ENCODE assay signal across 8 cellular contexts in the genomic region with DNA sequence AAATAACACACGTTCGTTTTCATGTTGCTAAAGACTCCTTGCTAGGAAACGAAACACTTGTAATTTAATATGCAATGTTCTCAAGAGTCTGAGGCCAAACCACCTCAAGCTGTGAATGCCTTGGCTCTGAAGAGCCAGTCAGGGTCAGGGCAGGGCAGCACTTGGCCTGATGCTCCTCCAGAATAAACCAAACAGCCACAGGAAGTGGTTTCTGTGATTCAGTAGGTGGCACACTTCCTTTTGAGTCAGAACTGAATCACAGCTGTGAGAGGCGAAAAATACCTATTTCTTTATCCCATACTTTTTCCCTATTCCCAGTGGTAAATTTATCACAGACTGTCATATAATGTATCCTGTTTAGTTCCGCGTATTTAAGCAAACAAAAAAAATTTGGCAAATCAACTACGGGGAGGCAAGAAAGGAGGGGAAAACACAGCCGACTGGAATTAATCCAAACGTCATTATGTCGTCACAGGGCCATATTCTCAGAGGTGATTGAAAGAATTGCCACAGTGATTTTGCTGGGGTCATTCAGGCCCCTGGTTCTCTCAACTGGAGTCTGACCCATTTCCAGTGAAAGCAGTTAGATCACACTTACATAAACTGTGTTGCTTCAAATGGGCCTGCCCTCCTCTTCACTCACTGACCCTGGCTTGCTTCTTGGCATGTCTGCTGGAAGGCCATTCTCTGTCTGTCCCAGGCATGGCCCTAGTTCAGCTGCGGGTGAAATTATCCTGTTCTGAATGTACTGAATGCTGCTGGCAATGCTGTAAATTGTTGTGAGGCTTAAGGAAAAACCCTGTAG.
A peak's percentile ranks its signal among the peaks of the same experiment; 100 is the strongest.
DNase-seq lines count a peak whose midpoint lies in the region; ATAC-seq and TF ChIP-seq lines count a peak whose summit lies in the region.

No MANE protein-coding gene starts in this region.

- peak overlapping the region; percentile 91 for H3K27ac Mint-ChIP-seq in MCF 10A (ENCODE audit: low read depth, unreplicated experiment)

- POLR2A ChIA-PET in MCF 10A (lab: Yijun Ruan, JAX): interaction anchor here (0.8 to 4.4 kb wide), 17 partner anchors 10 to 380 kb away, joined by 3 to 49 read pairs (median 5); a partner anchor contains a TSS

- H3K27me3 Mint-ChIP-seq in MCF 10A (ENCODE audit: insufficient read depth, unreplicated experiment): no peaks in the 10 kb centered on the region

- ATAC-seq in GM21825 (IDR thresholded peaks at IDR 0.05; ENCODE audit: unreplicated experiment): peak; percentile 90

- intact Hi-C loops in MCF 10A (cut with micrococcal nuclease): loop anchor here (1.0 to 2.0 kb wide), 4 partner anchors 15 to 83 kb away; no protein-coding TSS in a partner anchor

- no peak for TF ChIP-seq CTCF in MCF 10A (IDR thresholded peaks at IDR 0.05; ENCODE audit: unreplicated experiment)

- no peaks in the 10 kb centered on the region for H3K36me3 Mint-ChIP-seq in MCF 10A (ENCODE audit: insufficient read depth, unreplicated experiment)

- TSS peak; percentile 84 for BruUV-seq in MCF 10A (replicated peaks; lab: Mats Ljungman, UMichigan)

- peaks cover 7% of the 10 kb centered on the region for H3K9me3 Mint-ChIP-seq in MCF 10A (ENCODE audit: unreplicated experiment)

- CTCF ChIA-PET in MCF 10A (lab: Yijun Ruan, JAX): interaction anchor here (0.5 to 1.4 kb wide), 11 partner anchors 55 to 450 kb away, joined by 3 to 6 read pairs (median 4); no protein-coding TSS in a partner anchor

- DNase-seq in GF-D8 (lab: John Stamatoyannopoulos, UW) (peak; percentile 9), LHCN-M2 (ENCODE audit: low read depth) (peak; percentile 100), UCSD-AML1 (lab: John Stamatoyannopoulos, UW; ENCODE audit: unreplicated experiment) (peak; percentile 16), MCF 10A (ENCODE audit: unreplicated experiment) (peak; percentile 98), kidney glomerular epithelial cell (lab: John Stamatoyannopoulos, UW) (peak; percentile 95), NCI-H82 treated with DMSO at 0.1 percent for 48 hours (lab: John Stamatoyannopoulos, UW; ENCODE audit: unreplicated experiment) (no peak)
- peak; percentile 51 for DNase-seq in stimulated activated CD4-positive, alpha-beta T cell treated with anti-CD3 and anti-CD28 coated beads, Interleukin-2, amount 100 ng/mL, for 4 hours (ENCODE audit: low read depth)

- H3K4me1 Mint-ChIP-seq in MCF 10A (ENCODE audit: insufficient read depth, unreplicated experiment): peaks cover 43% of the 10 kb centered on the region

- H3K4me3 Mint-ChIP-seq in MCF 10A (ENCODE audit: unreplicated experiment): peak overlapping the region; percentile 50
